ENCODE assay signal across 9 cellular contexts in genomic region chr4:6548201-6548881, GRCh38. TPM values are rescaled to one million over a fixed set of nuclear protein-coding genes. Genes with fewer than 3 reads are reported as not detected.
A peak's percentile ranks its signal among the peaks of the same experiment; 100 is the strongest.
DNase-seq lines count a peak whose midpoint lies in the region; ATAC-seq and TF ChIP-seq lines count a peak whose summit lies in the region.
"Had no signal": no experiment of that assay in that cellular context is flagged by ENCODE, and none has a peak within 500 bp of the region (broad histone marks: within the 10 kb centered on the region; RNA-seq: fewer than 3 reads in every experiment).

No MANE protein-coding gene starts in this region.

- H3K27me3 ChIP-seq in MG63 (no peaks in the 10 kb centered on the region), tibial nerve (peaks cover 0 to 17% of the 10 kb centered on the region in 2 donors)

- CTCF ChIA-PET in WTC11 (lab: Charles Lee): interaction anchor here (0.6 to 4.7 kb wide), 30 partner anchors 10 to 550 kb away, joined by 3 to 42 read pairs (median 5); partner anchors contain the start of genes MAN2B2, MRFAP1L1 and PPP2R2C

- peak; percentile 84 for ATAC-seq in WTC11
- peak; percentile 60 for ATAC-seq in left lobe of liver
- ATAC-seq in GM21786 (IDR thresholded peaks at IDR 0.05; ENCODE audit: unreplicated experiment): no peak

- peaks cover 14% of the 10 kb centered on the region for H3K9me3 Mint-ChIP-seq in WTC11

- TF ChIP-seq CTCF in WTC11 (IDR thresholded peaks at IDR 0.05): peak; percentile 26; the same call in 1 of the 2 replicates
- no peak for TF ChIP-seq CTCF in tibial nerve (IDR thresholded peaks at IDR 0.05)

- TF ChIP-seq POLR2A in tibial nerve (IDR thresholded peaks at IDR 0.05): no peak

- H3K4me1 Mint-ChIP-seq in WTC11: no peaks in the 10 kb centered on the region
- H3K4me1 Mint-ChIP-seq: B cell had no signal

- H3K9me3 ChIP-seq in MG63: no peaks in the 10 kb centered on the region
- H3K9me3 ChIP-seq in tibial nerve: peaks cover 0 to 23% (median 0%) of the 10 kb centered on the region in 4 donors

- no peak overlapping the region for H3K4me3 ChIP-seq in MG63
- no peak overlapping the region for H3K4me3 ChIP-seq in tibial nerve

- H3K27ac ChIP-seq in tibial nerve: no peak overlapping the region

- POLR2A ChIA-PET in WTC11 (lab: Charles Lee): no interaction called here

- H3K36me3 ChIP-seq in MG63 (no peaks in the 10 kb centered on the region), tibial nerve (no peaks in the 10 kb centered on the region)

- 0 out of 2 replicates have a peak, but pooled peaks cover 5% of the 10 kb centered on the region for H3K36me3 Mint-ChIP-seq in WTC11

- peak; percentile 19 to 62 (median 27) for DNase-seq in NCI-H1417 (lab: John Stamatoyannopoulos, UW)
- no peak for DNase-seq in NCI-H1417 treated with DMSO at 0.1 percent for 48 hours (lab: John Stamatoyannopoulos, UW)
- DNase-seq in MG63: peak; percentile 52
- DNase-seq in WTC11 (ENCODE audit: low spot score): peak; percentile 65
- DNase-seq in left lobe of liver (ENCODE audit: low spot score): no peak
- no peak for DNase-seq in GM19240 (ENCODE audit: insufficient read length, low spot score)
- no peak for DNase-seq in tibial nerve (ENCODE audit: low spot score in 2 of 2)

- H3K27ac Mint-ChIP-seq in WTC11: no peak overlapping the region
- H3K27ac Mint-ChIP-seq: B cell had no signal

- no peak for TF ChIP-seq EP300 in tibial nerve (IDR thresholded peaks at IDR 0.05)

- peaks cover 21% of the 10 kb centered on the region for H3K27me3 Mint-ChIP-seq in WTC11 (ENCODE audit: low read depth)

- WGBS in tibial nerve, 2 donors: 65 to 72% methylated on average over 8 of the region's 8 CpGs

- H3K4me3 Mint-ChIP-seq in WTC11: no peak overlapping the region
- H3K4me3 Mint-ChIP-seq: B cell had no signal

- no peaks in the 10 kb centered on the region for H3K4me1 ChIP-seq in tibial nerve

TF ChIP-seq in WTC11, 78 proteins besides CTCF, POLR2A, EP300 and RAD21:
- TF ChIP-seq RELA (CRISPR knock-in tag; IDR thresholded peaks at IDR 0.05; ENCODE audit: borderline replicate concordance): no peak
- no peak for TF ChIP-seq AR (CRISPR knock-in tag; IDR thresholded peaks at IDR 0.05)
- TF ChIP-seq ZNF281 (CRISPR knock-in tag; IDR thresholded peaks at IDR 0.05): no peak
- TF ChIP-seq JUN (CRISPR knock-in tag; IDR thresholded peaks at IDR 0.05): no peak
- TF ChIP-seq, protein P1, sequence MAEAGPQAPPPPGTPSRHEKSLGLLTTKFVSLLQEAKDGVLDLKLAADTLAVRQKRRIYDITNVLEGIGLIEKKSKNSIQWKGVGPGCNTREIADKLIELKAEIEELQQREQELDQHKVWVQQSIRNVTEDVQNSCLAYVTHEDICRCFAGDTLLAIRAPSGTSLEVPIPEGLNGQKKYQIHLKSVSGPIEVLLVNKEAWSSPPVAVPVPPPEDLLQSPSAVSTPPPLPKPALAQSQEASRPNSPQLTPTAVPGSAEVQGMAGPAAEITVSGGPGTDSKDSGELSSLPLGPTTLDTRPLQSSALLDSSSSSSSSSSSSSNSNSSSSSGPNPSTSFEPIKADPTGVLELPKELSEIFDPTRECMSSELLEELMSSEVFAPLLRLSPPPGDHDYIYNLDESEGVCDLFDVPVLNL (CRISPR knock-in tag; IDR thresholded peaks at IDR 0.05; ENCODE audit: borderline replicate concordance, low read depth): no peak
- no peak for TF ChIP-seq ZNF671 (CRISPR knock-in tag; IDR thresholded peaks at IDR 0.05)
- no peak for TF ChIP-seq NR3C1 (CRISPR knock-in tag; conservative IDR thresholded peaks at IDR 0.05; ENCODE audit: low read depth)

RNA-seq across cellular contexts. Expression of gene MAN2B2, which starts 26.6 kb away (rescaled TPM):
- 2.8 and 5.0 TPM in 2 replicates for total RNA-seq in MG63 (2014; rRNA removed; shearing (Covaris generic); ENCODE audit: low replicate concordance)
- total RNA-seq in WTC11 (2021) (6.3 to 8.0 TPM (median 7.5 TPM) in 3 replicates), left lobe of liver (41.5 TPM), tibial nerve (10 to 100 TPM; 33.0 to 66.3 (median 44.6) TPM)

Comparison
In these comparisons a context has a peak if more than half of its experiments do, and no peak if none do; other contexts are left out.
1. DNase-seq: peak in NCI-H1417 (3 of 3), MG63 (single experiment) and WTC11 (single experiment); none in NCI-H1417 treated with DMSO at 0.1 percent for 48 hours (single experiment), left lobe of liver (single experiment), GM19240 (single experiment) and tibial nerve (0 of 2).